13 cellular contexts compared by ENCODE assay signal in genomic region chr12:96044017-96044985, GRCh38. TPM values are rescaled to one million over a fixed set of nuclear protein-coding genes. Genes with fewer than 3 reads are reported as not detected.
A peak's percentile ranks its signal among the peaks of the same experiment; 100 is the strongest.
DNase-seq lines count a peak whose midpoint lies in the region; FAIRE-seq and TF ChIP-seq lines count a peak whose summit lies in the region.
"Had no signal": no experiment of that assay in that cellular context is flagged by ENCODE, and none has a peak within 500 bp of the region (broad histone marks: within the 10 kb centered on the region; RNA-seq: fewer than 3 reads in every experiment).

No MANE protein-coding gene starts in this region.

- no peaks in the 10 kb centered on the region for H4K20me1 ChIP-seq in keratinocyte (ENCODE audit: control insufficient read depth, extremely low read depth, insufficient read depth, low read length)

- no peaks in the 10 kb centered on the region; the same call in none of the 2 replicates for H3K27me3 Mint-ChIP-seq in HFFc6 (ENCODE audit: insufficient read depth)
- H3K27me3 Mint-ChIP-seq in activated CD4-positive, alpha-beta memory T cell treated with anti-CD3 and anti-CD28 coated beads, Interleukin-2, amount 10 ng/mL, durations not matched to agents 7 days and 5 days = no peaks in the 10 kb centered on the region
- H3K27me3 Mint-ChIP-seq in T-helper 2 cell treated with Interferon-gamma antibody and Interleukin-4, amounts not matched to agents 5 μg/mL and 100 μg/mL, for 36 hours (ENCODE audit: low read depth) = no peaks in the 10 kb centered on the region

- FAIRE-seq in keratinocyte (lab: Jason Lieb, UNC) = no peak

- no peak for TF ChIP-seq CTCF in AG09309 (IDR thresholded peaks at IDR 0.05; ENCODE audit: control insufficient read depth, insufficient read depth, low read depth, low read length, missing control alignments)
- TF ChIP-seq CTCF in HFFc6 (IDR thresholded peaks at IDR 0.05) = no peak
- no peak for TF ChIP-seq CTCF in keratinocyte (optimal IDR thresholded peaks at IDR 0.05 in 1 of 3, IDR thresholded peaks at IDR 0.05 in 1 of 3, conservative IDR thresholded peaks at IDR 0.05 in 1 of 3; ENCODE audit: extremely low read depth in 1 of 3, insufficient read depth in 2 of 3, low read length in 3 of 3)

- no peaks in the 10 kb centered on the region for H3K9me1 ChIP-seq in keratinocyte (ENCODE audit: control insufficient read depth, extremely low read depth, insufficient read depth, low read length)

- peak overlapping the region; percentile 20; the same call in 1 of the 2 replicates for H3K4me3 Mint-ChIP-seq in HFFc6
- no peak overlapping the region for H3K4me3 Mint-ChIP-seq in activated CD4-positive, alpha-beta memory T cell treated with anti-CD3 and anti-CD28 coated beads, Interleukin-2, amount 10 ng/mL, durations not matched to agents 7 days and 5 days
- no peak overlapping the region for H3K4me3 Mint-ChIP-seq in T-helper 2 cell treated with Interferon-gamma antibody and Interleukin-4, amounts not matched to agents 5 μg/mL and 100 μg/mL, for 36 hours

- no peak overlapping the region for H3K4me3 ChIP-seq in AG09309 (ENCODE audit: control insufficient read depth, low read depth, low read length)
- no peak overlapping the region for H3K4me3 ChIP-seq in keratinocyte (ENCODE audit: control insufficient read depth in 2 of 3, extremely low read depth in 1 of 3, insufficient read depth in 2 of 3, low read depth in 1 of 3, low read length in 3 of 3)

- H3K27me3 ChIP-seq in keratinocyte (ENCODE audit: control insufficient read depth, extremely low read depth, insufficient read depth, low read length) = no peaks in the 10 kb centered on the region

- no peak overlapping the region for H3K9ac ChIP-seq in keratinocyte (ENCODE audit: control insufficient read depth, extremely low read depth, insufficient read depth, low read length)

- no peaks in the 10 kb centered on the region for H3K36me3 ChIP-seq in keratinocyte (ENCODE audit: control insufficient read depth in 2 of 2, extremely low read depth in 1 of 2, insufficient read depth in 2 of 2, low read length in 2 of 2)

- no peaks in the 10 kb centered on the region for H3K36me3 Mint-ChIP-seq in HFFc6 (ENCODE audit: low read depth)
- no peaks in the 10 kb centered on the region for H3K36me3 Mint-ChIP-seq in activated CD4-positive, alpha-beta memory T cell treated with anti-CD3 and anti-CD28 coated beads, Interleukin-2, amount 10 ng/mL, durations not matched to agents 7 days and 5 days (ENCODE audit: low read depth)
- no peaks in the 10 kb centered on the region for H3K36me3 Mint-ChIP-seq in T-helper 2 cell treated with Interferon-gamma antibody and Interleukin-4, amounts not matched to agents 5 μg/mL and 100 μg/mL, for 36 hours (ENCODE audit: low read depth)

- H3K4me1 Mint-ChIP-seq in HFFc6 (ENCODE audit: low read depth) = peaks cover 37% of the 10 kb centered on the region
- H3K4me1 Mint-ChIP-seq in activated CD4-positive, alpha-beta memory T cell treated with anti-CD3 and anti-CD28 coated beads, Interleukin-2, amount 10 ng/mL, durations not matched to agents 7 days and 5 days = peaks cover 55% of the 10 kb centered on the region
- H3K4me1 Mint-ChIP-seq in T-helper 2 cell treated with Interferon-gamma antibody and Interleukin-4, amounts not matched to agents 5 μg/mL and 100 μg/mL, for 36 hours (ENCODE audit: low read depth) = peaks cover 43% of the 10 kb centered on the region

- H3K9me3 Mint-ChIP-seq in HFFc6 = no peaks in the 10 kb centered on the region
- H3K9me3 Mint-ChIP-seq in activated CD4-positive, alpha-beta memory T cell treated with anti-CD3 and anti-CD28 coated beads, Interleukin-2, amount 10 ng/mL, durations not matched to agents 7 days and 5 days = no peaks in the 10 kb centered on the region
- H3K9me3 Mint-ChIP-seq in T-helper 2 cell treated with Interferon-gamma antibody and Interleukin-4, amounts not matched to agents 5 μg/mL and 100 μg/mL, for 36 hours = no peaks in the 10 kb centered on the region

- H3K79me2 ChIP-seq in keratinocyte (ENCODE audit: control insufficient read depth, insufficient read depth, low read length) = no peaks in the 10 kb centered on the region

- H3K27ac Mint-ChIP-seq in HFFc6 = peak overlapping the region; percentile 10
- H3K27ac Mint-ChIP-seq in activated CD4-positive, alpha-beta memory T cell treated with anti-CD3 and anti-CD28 coated beads, Interleukin-2, amount 10 ng/mL, durations not matched to agents 7 days and 5 days = peak overlapping the region; percentile 2
- no peak overlapping the region for H3K27ac Mint-ChIP-seq in T-helper 2 cell treated with Interferon-gamma antibody and Interleukin-4, amounts not matched to agents 5 μg/mL and 100 μg/mL, for 36 hours

- CTCF ChIA-PET in activated CD4-positive, alpha-beta memory T cell treated with anti-CD3 and anti-CD28 coated beads, Interleukin-2, amount 10 ng/mL, durations not matched to agents 7 days and 5 days (lab: Charles Lee) = interaction anchor here (1.3 kb wide), 1 partner anchor 472 kb away, joined by 3 read pairs; no protein-coding TSS in a partner anchor

- H3K4me2 ChIP-seq in keratinocyte (ENCODE audit: control insufficient read depth, extremely low read depth, insufficient read depth, low read depth, low read length) = peak overlapping the region; percentile 43

- no peak overlapping the region for H3K27ac ChIP-seq in keratinocyte (ENCODE audit: control insufficient read depth, insufficient read depth, low read length)

- no peaks in the 10 kb centered on the region for H3K9me3 ChIP-seq in keratinocyte (ENCODE audit: control insufficient read depth, low read depth, low read length)

- no peak overlapping the region for H2AFZ ChIP-seq in keratinocyte (ENCODE audit: control insufficient read depth, low read length)

- dilution Hi-C loops in keratinocyte (cut with MboI; ENCODE audit: extremely low pct_ligation_motif_present, low sequenced_read_pairs) = no loop called here

- DNase-seq in AG09309 (ENCODE audit: low read depth) = peak; percentile 46
- peak; percentile 36 for DNase-seq in HFFc6
- no peak for DNase-seq in activated CD4-positive, alpha-beta memory T cell treated with anti-CD3 and anti-CD28 coated beads, Interleukin-2, amount 10 ng/mL, durations not matched to agents 7 days and 5 days
- no peak for DNase-seq in keratinocyte (ENCODE audit: low read depth, low spot score)
- DNase-seq in T-helper 2 cell treated with Interferon-gamma antibody and Interleukin-4, amounts not matched to agents 5 μg/mL and 100 μg/mL, for 36 hours (ENCODE audit: low spot score) = no peak
- DNase-seq in occipital lobe (lab: John Stamatoyannopoulos, UW) = no peak
- DNase-seq in AML-193 (lab: John Stamatoyannopoulos, UW) = no peak
- no peak for DNase-seq in HuH-7 (ENCODE audit: low spot score)
- DNase-seq: activated T-cell treated with anti-CD3 and anti-CD28 coated beads, Interleukin-2, amount 50 U/mL, for 1 hour; effector memory CD4-positive, alpha-beta T cell; kidney glomerular epithelial cell; NCI-H1105 treated with DMSO at 0.1 percent for 48 hours; SHP77 had no signal

- peaks cover 38% of the 10 kb centered on the region for H3K4me1 ChIP-seq in keratinocyte (ENCODE audit: control insufficient read depth, extremely low read depth, insufficient read depth, low read length)

- POLR2A ChIA-PET in activated CD4-positive, alpha-beta memory T cell treated with anti-CD3 and anti-CD28 coated beads, Interleukin-2, amount 10 ng/mL, durations not matched to agents 7 days and 5 days (lab: Charles Lee) = no interaction called here

RNA-seq across cellular contexts. Expression of gene LTA4H, which starts 8.9 kb away (rescaled TPM):
- 10 to 100 TPM; 50.2 to 59.0 (median 51.6) TPM for total RNA-seq in HFFc6 (2021; fragmentation: NEBNext Ultra II Directional; extraction: Animal tissue kit (Norgen Biotek cat#: 25700))
- 10 to 100 TPM; 50.7 to 52.1 TPM for total RNA-seq in activated CD4-positive, alpha-beta memory T cell treated with anti-CD3 and anti-CD28 coated beads, Interleukin-2, amount 10 ng/mL, durations not matched to agents 7 days and 5 days
- polyA plus RNA-seq in keratinocyte = 129 to 183 TPM (median 131 TPM) in 3 replicates
- 122 TPM for polyA plus RNA-seq in keratinocyte (2011; ENCODE audit: low read depth)
- 121 and 199 TPM in 2 replicates for polyA plus RNA-seq in keratinocyte (2011; cell fraction: cytosol; rRNA removed)
- 153 and 186 TPM in 2 replicates for polyA plus RNA-seq in keratinocyte (2011; cell fraction: nucleus; rRNA removed)
- polyA plus RNA-seq in keratinocyte (2012; ENCODE audit: low replicate concordance) = 88.2 and 109 TPM in 2 replicates
- polyA minus RNA-seq in keratinocyte = 36.2 to 123 TPM (median 95.9 TPM) in 3 replicates
- 85.0 TPM for polyA minus RNA-seq in keratinocyte (2011; cell fraction: cytosol; rRNA and poly(A)+ RNA removed)
- 60.8 and 88.8 TPM in 2 replicates for polyA minus RNA-seq in keratinocyte (2011; cell fraction: nucleus; rRNA and poly(A)+ RNA removed)
- total RNA-seq in occipital lobe = 38.5 TPM

RNA-seq across cellular contexts. Expression of gene HAL, which starts 48.2 kb away (rescaled TPM):
- not detected for total RNA-seq in HFFc6 (2021; fragmentation: NEBNext Ultra II Directional; extraction: Animal tissue kit (Norgen Biotek cat#: 25700))
- total RNA-seq in activated CD4-positive, alpha-beta memory T cell treated with anti-CD3 and anti-CD28 coated beads, Interleukin-2, amount 10 ng/mL, durations not matched to agents 7 days and 5 days = under 1 TPM; 0.18 to 0.23 TPM
- 0.41 to 0.53 TPM (median 0.51 TPM) in 3 replicates for polyA plus RNA-seq in keratinocyte
- polyA plus RNA-seq in keratinocyte (2011; ENCODE audit: low read depth) = 4.1 TPM
- 0.06 and 0.15 TPM in 2 replicates for polyA plus RNA-seq in keratinocyte (2011; cell fraction: cytosol; rRNA removed)
- 2.0 and 2.4 TPM in 2 replicates for polyA plus RNA-seq in keratinocyte (2011; cell fraction: nucleus; rRNA removed)
- 0.39 and 10.6 TPM in 2 replicates for polyA plus RNA-seq in keratinocyte (2012; ENCODE audit: low replicate concordance)
- 0.42 to 7.5 TPM (median 2.8 TPM) in 3 replicates for polyA minus RNA-seq in keratinocyte
- polyA minus RNA-seq in keratinocyte (2011; cell fraction: cytosol; rRNA and poly(A)+ RNA removed) = not detected
- 5.1 and 5.9 TPM in 2 replicates for polyA minus RNA-seq in keratinocyte (2011; cell fraction: nucleus; rRNA and poly(A)+ RNA removed)
- 2.2 TPM for total RNA-seq in occipital lobe

Comparison
In these comparisons a context has a peak if more than half of its experiments do, and no peak if none do; other contexts are left out.
1. DNase-seq: peak in AG09309 (single experiment) and HFFc6 (single experiment); none in activated CD4-positive, alpha-beta memory T cell treated with anti-CD3 and anti-CD28 coated beads, Interleukin-2, amount 10 ng/mL, durations not matched to agents 7 days and 5 days (single experiment), keratinocyte (single experiment), T-helper 2 cell treated with Interferon-gamma antibody and Interleukin-4, amounts not matched to agents 5 μg/mL and 100 μg/mL, for 36 hours (single experiment), occipital lobe (single experiment), AML-193 (0 of 2) and HuH-7 (single experiment).